Comparison of ENCODE assay signal across 14 cellular contexts in the genomic region with DNA sequence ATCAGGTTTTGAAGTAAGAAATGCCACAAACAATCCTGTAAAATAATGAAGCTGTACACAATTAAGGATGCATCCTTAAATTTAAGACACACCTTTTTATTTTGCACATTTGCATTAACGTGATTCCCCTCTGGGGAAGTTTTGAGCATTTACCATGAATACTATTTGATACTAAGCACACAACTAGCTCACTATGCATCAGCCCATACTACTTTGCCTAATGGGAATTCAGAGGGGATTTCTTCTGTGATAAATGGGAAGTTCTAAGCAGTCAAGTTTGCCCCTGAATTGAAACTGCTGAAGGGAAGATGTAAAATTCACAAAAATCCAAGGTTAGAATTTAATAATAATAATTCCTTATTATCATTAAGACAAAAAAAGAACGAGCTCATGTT. TPM values are rescaled to one million over a fixed set of nuclear protein-coding genes. Genes with fewer than 3 reads are reported as not detected.
DNase-seq lines count a peak whose midpoint lies in the region; ATAC-seq and TF ChIP-seq lines count a peak whose summit lies in the region.
"Had no signal": no experiment of that assay in that cellular context is flagged by ENCODE, and none has a peak within 500 bp of the region (broad histone marks: within the 10 kb centered on the region; RNA-seq: fewer than 3 reads in every experiment).

No MANE protein-coding gene starts in this region.

- no peak overlapping the region for H3K4me3 Mint-ChIP-seq in CD8-positive, alpha-beta T cell
- no peak overlapping the region for H3K4me3 Mint-ChIP-seq in activated naive CD8-positive, alpha-beta T cell treated with anti-CD3 and anti-CD28 coated beads, Interleukin-2, amount 50 U/mL, for 24 hours
- H3K4me3 Mint-ChIP-seq: activated CD4-positive, alpha-beta T cell treated with anti-CD3 and anti-CD28 coated beads, Interleukin-2, amount 10 ng/mL, durations not matched to agents 7 days and 5 days; T-cell had no signal

- H3K27me3 ChIP-seq in CD8-positive, alpha-beta T cell (ENCODE audit: insufficient read depth, low read length) = no peaks in the 10 kb centered on the region

- no peak overlapping the region for H3K27ac ChIP-seq in CD8-positive, alpha-beta T cell (ENCODE audit: low read depth, low read length)

- H3K9me3 ChIP-seq in CD8-positive, alpha-beta T cell (ENCODE audit: low read length) = no peaks in the 10 kb centered on the region

- H3K9me3 Mint-ChIP-seq in CD8-positive, alpha-beta T cell = no peaks in the 10 kb centered on the region
- H3K9me3 Mint-ChIP-seq in activated naive CD8-positive, alpha-beta T cell treated with anti-CD3 and anti-CD28 coated beads, Interleukin-2, amount 50 U/mL, for 24 hours = no peaks in the 10 kb centered on the region
- H3K9me3 Mint-ChIP-seq: activated CD4-positive, alpha-beta T cell treated with anti-CD3 and anti-CD28 coated beads, Interleukin-2, amount 10 ng/mL, durations not matched to agents 7 days and 5 days; T-cell had no signal

- H3K36me3 Mint-ChIP-seq in CD8-positive, alpha-beta T cell = peaks cover 77% of the 10 kb centered on the region
- peaks cover 66% of the 10 kb centered on the region for H3K36me3 Mint-ChIP-seq in activated naive CD8-positive, alpha-beta T cell treated with anti-CD3 and anti-CD28 coated beads, Interleukin-2, amount 50 U/mL, for 24 hours (ENCODE audit: low read depth)

- intact Hi-C loops in CD8-positive, alpha-beta T cell (cut with DNase I, micrococcal nuclease) = loop anchor here in 1 of 2 experiments (10.0 kb wide), 1 partner anchor 46 kb away; no protein-coding TSS in a partner anchor

- peaks cover 11% of the 10 kb centered on the region for H3K36me3 ChIP-seq in CD8-positive, alpha-beta T cell (ENCODE audit: insufficient read depth, low read length)

- no peak for TF ChIP-seq CTCF in CD8-positive, alpha-beta T cell (IDR thresholded peaks at IDR 0.05)
- no peak for TF ChIP-seq CTCF in GM10248 (IDR thresholded peaks at IDR 0.05; ENCODE audit: control extremely low read depth, extremely low read depth, low read depth, missing control alignments)

- H3K4me1 Mint-ChIP-seq in CD8-positive, alpha-beta T cell (ENCODE audit: low read depth) = peaks cover 41% of the 10 kb centered on the region
- peaks cover 37% of the 10 kb centered on the region for H3K4me1 Mint-ChIP-seq in activated naive CD8-positive, alpha-beta T cell treated with anti-CD3 and anti-CD28 coated beads, Interleukin-2, amount 50 U/mL, for 24 hours

- no peak for DNase-seq in CD8-positive, alpha-beta T cell
- no peak for DNase-seq in activated naive CD8-positive, alpha-beta T cell treated with anti-CD3 and anti-CD28 coated beads, Interleukin-2, amount 50 U/mL, for 24 hours
- no peak for DNase-seq in GM10248 (ENCODE audit: extremely low spot score)
- no peak for DNase-seq in RKO (ENCODE audit: low spot score)
- no peak for DNase-seq in NCI-H1105 (lab: John Stamatoyannopoulos, UW)
- DNase-seq: activated CD4-positive, alpha-beta T cell treated with anti-CD3 and anti-CD28 coated beads, Interleukin-2, amount 10 ng/mL, durations not matched to agents 7 days and 5 days; activated naive CD4-positive, alpha-beta T cell treated with anti-CD3 and anti-CD28 coated beads, Interleukin-2, amount 50 U/mL, for 16 hours; HCEC 1CT; NCI-H2107; T-cell had no signal

- POLR2A ChIA-PET in CD8-positive, alpha-beta T cell (lab: Charles Lee) = interaction anchor here (1.0 kb wide), 1 partner anchor 16 kb away, joined by 5 read pairs; no protein-coding TSS in a partner anchor
- POLR2A ChIA-PET in GM10248 (lab: Yijun Ruan, JAX) = interaction anchor here (0.6 to 1.5 kb wide), 2 partner anchors 28 to 458 kb away, joined by 4 to 6 read pairs; partner anchors contain the start of gene SINHCAF

- ATAC-seq in CD8-positive, alpha-beta T cell = no peak
- peak; percentile 37 for ATAC-seq in GM19035 (IDR thresholded peaks at IDR 0.05; ENCODE audit: unreplicated experiment)
- peak; percentile 29 for ATAC-seq in HG03066 (IDR thresholded peaks at IDR 0.05; ENCODE audit: low read depth, unreplicated experiment)
- peak; percentile 46 for ATAC-seq in activated naive CD8-positive, alpha-beta T cell treated with anti-CD3 and anti-CD28 coated beads, Interleukin-2, amount 50 U/mL, for 24 hours
- no peak for ATAC-seq in GM21786 (IDR thresholded peaks at IDR 0.05; ENCODE audit: unreplicated experiment)
- ATAC-seq: T-cell had no signal

- H3K4me1 ChIP-seq in CD8-positive, alpha-beta T cell (ENCODE audit: insufficient read depth, low read length) = peaks cover 9% of the 10 kb centered on the region

- H3K27ac Mint-ChIP-seq in CD8-positive, alpha-beta T cell = peak overlapping the region; percentile 82
- peak overlapping the region; percentile 74 for H3K27ac Mint-ChIP-seq in activated naive CD8-positive, alpha-beta T cell treated with anti-CD3 and anti-CD28 coated beads, Interleukin-2, amount 50 U/mL, for 24 hours
- H3K27ac Mint-ChIP-seq: activated CD4-positive, alpha-beta T cell treated with anti-CD3 and anti-CD28 coated beads, Interleukin-2, amount 10 ng/mL, durations not matched to agents 7 days and 5 days had no signal

- H3K4me3 ChIP-seq in CD8-positive, alpha-beta T cell (ENCODE audit: low read depth, low read length) = no peak overlapping the region

- CTCF ChIA-PET in CD8-positive, alpha-beta T cell (lab: Charles Lee) = interaction anchor here (0.8 kb wide), 1 partner anchor 26 kb away, joined by 3 read pairs; no protein-coding TSS in a partner anchor
- CTCF ChIA-PET in GM10248 (lab: Yijun Ruan, JAX) = interaction anchor here (1.4 to 3.2 kb wide), 7 partner anchors 9 to 26 kb away, joined by 6 to 30 read pairs (median 9); no protein-coding TSS in a partner anchor

- no peaks in the 10 kb centered on the region for H3K27me3 Mint-ChIP-seq in CD8-positive, alpha-beta T cell (ENCODE audit: low read depth)
- H3K27me3 Mint-ChIP-seq in activated naive CD8-positive, alpha-beta T cell treated with anti-CD3 and anti-CD28 coated beads, Interleukin-2, amount 50 U/mL, for 24 hours = no peaks in the 10 kb centered on the region
- H3K27me3 Mint-ChIP-seq: activated CD4-positive, alpha-beta T cell treated with anti-CD3 and anti-CD28 coated beads, Interleukin-2, amount 10 ng/mL, durations not matched to agents 7 days and 5 days; progenitor cell of endocrine pancreas; T-cell had no signal

RNA-seq across cellular contexts. Expression of gene SINHCAF, which starts 27.4 kb away (rescaled TPM):
- total RNA-seq in CD8-positive, alpha-beta T cell = 100 to 1,000 TPM in 1 of 2 experiments, 10 to 100 TPM in 1; 93.7 to 108 TPM

Comparison
In these comparisons a context has a peak if more than half of its experiments do, and no peak if none do; other contexts are left out.
1. ATAC-seq: peak in GM19035 (single experiment), HG03066 (single experiment) and activated naive CD8-positive, alpha-beta T cell treated with anti-CD3 and anti-CD28 coated beads, Interleukin-2, amount 50 U/mL, for 24 hours (single experiment); none in CD8-positive, alpha-beta T cell (single experiment) and GM21786 (single experiment).